18 cellular contexts compared by ENCODE assay signal in the genomic region with DNA sequence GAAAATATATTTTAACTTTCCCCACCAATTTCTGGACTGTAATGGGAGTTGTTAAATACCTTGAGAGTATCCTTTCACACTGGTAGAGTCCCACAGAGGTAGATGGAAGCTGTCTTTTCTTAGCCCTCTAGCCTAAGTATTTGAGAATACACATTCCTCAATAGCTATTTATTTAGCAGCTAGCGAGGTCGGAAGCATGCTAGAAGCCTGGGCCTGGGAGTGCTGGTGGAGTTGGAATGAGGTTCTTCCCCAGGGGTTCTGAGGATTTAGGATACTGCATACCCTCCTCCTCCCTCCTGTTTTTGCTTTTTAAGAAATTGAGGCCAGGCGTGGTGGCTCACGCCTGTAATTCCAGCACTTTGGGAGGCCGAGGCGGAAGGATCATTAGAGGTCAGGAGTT. TPM values are rescaled to one million over a fixed set of nuclear protein-coding genes. Genes with fewer than 3 reads are reported as not detected.
DNase-seq lines count a peak whose midpoint lies in the region; ATAC-seq, FAIRE-seq and TF ChIP-seq lines count a peak whose summit lies in the region.
"Had no signal": no experiment of that assay in that cellular context is flagged by ENCODE, and none has a peak within 500 bp of the region (broad histone marks: within the 10 kb centered on the region; RNA-seq: fewer than 3 reads in every experiment).

No MANE protein-coding gene starts in this region.

- peaks cover 16% of the 10 kb centered on the region for H4K20me1 ChIP-seq in neural progenitor cell (ENCODE audit: low read depth)

- H3K27me3 Mint-ChIP-seq in WTC11 (ENCODE audit: low read depth) (peaks cover 45% of the 10 kb centered on the region), neural progenitor cell (ENCODE audit: insufficient read depth, low read depth) (peaks cover 3% of the 10 kb centered on the region)
- H3K27me3 Mint-ChIP-seq: B cell had no signal

- CTCF ChIA-PET in WTC11 (lab: Charles Lee) = interaction anchor here (1.5 kb wide), 1 partner anchor 26 kb away, joined by 11 read pairs; no protein-coding TSS in a partner anchor

- H3K4me1 ChIP-seq in neural progenitor cell = peaks cover 12% of the 10 kb centered on the region

- no peak overlapping the region for H3K4me3 Mint-ChIP-seq in WTC11
- H3K4me3 Mint-ChIP-seq in neural progenitor cell = no peak overlapping the region
- H3K4me3 Mint-ChIP-seq: B cell; CD8-positive, alpha-beta T cell had no signal

- no peaks in the 10 kb centered on the region for H3K9me3 Mint-ChIP-seq in WTC11
- H3K9me3 Mint-ChIP-seq in neural progenitor cell = peaks cover 3% of the 10 kb centered on the region
- H3K9me3 Mint-ChIP-seq: CD8-positive, alpha-beta T cell had no signal

- H3K36me3 ChIP-seq in neural progenitor cell = no peaks in the 10 kb centered on the region
- H3K36me3 ChIP-seq: BLaER1 treated with 17β-estradiol and CSF1 and Interleukin-3, amounts not matched to agents 10 nM and 100 nM had no signal

- peaks cover 2% of the 10 kb centered on the region; the same call in 1 of the 2 replicates for H3K4me1 Mint-ChIP-seq in WTC11
- peaks cover 15% of the 10 kb centered on the region for H3K4me1 Mint-ChIP-seq in neural progenitor cell

- H3K36me3 Mint-ChIP-seq in WTC11 = 0 out of 2 replicates have a peak, but pooled peaks cover 4% of the 10 kb centered on the region
- H3K36me3 Mint-ChIP-seq in neural progenitor cell = peaks cover 6% of the 10 kb centered on the region

- TF ChIP-seq CTCF in WTC11 (IDR thresholded peaks at IDR 0.05) (no peak), neural progenitor cell (IDR thresholded peaks at IDR 0.05) (no peak)

- H3K27ac ChIP-seq in neural progenitor cell = no peak overlapping the region
- H3K27ac ChIP-seq: BLaER1 treated with 17β-estradiol and CSF1 and Interleukin-3, amounts not matched to agents 10 nM and 100 nM; HL-60 had no signal

- peak; percentile 45 for ATAC-seq in WTC11
- ATAC-seq in GM19035 (IDR thresholded peaks at IDR 0.05; ENCODE audit: unreplicated experiment) = no peak
- no peak for ATAC-seq in HG03045 (IDR thresholded peaks at IDR 0.05; ENCODE audit: unreplicated experiment)
- ATAC-seq: CD8-positive, alpha-beta T cell had no signal

- no peak overlapping the region for H3K9ac ChIP-seq in neural progenitor cell
- H3K9ac ChIP-seq: BLaER1 treated with 17β-estradiol and CSF1 and Interleukin-3, amounts not matched to agents 10 nM and 100 nM had no signal

- H3K4me2 ChIP-seq in neural progenitor cell = no peak overlapping the region
- H3K4me2 ChIP-seq: BLaER1 treated with 17β-estradiol and CSF1 and Interleukin-3, amounts not matched to agents 10 nM and 100 nM had no signal

- no peaks in the 10 kb centered on the region for H3K9me3 ChIP-seq in neural progenitor cell (ENCODE audit: low read depth)

- H3K27ac Mint-ChIP-seq in WTC11 (no peak overlapping the region), neural progenitor cell (no peak overlapping the region)
- H3K27ac Mint-ChIP-seq: B cell; CD8-positive, alpha-beta T cell had no signal

- H2AFZ ChIP-seq in neural progenitor cell (replicated peaks) = no peak overlapping the region

- peak; percentile 23 for FAIRE-seq in G401.6 (lab: Jason Lieb, UNC)
- FAIRE-seq: GM12891, GM18507, H1 had no signal

- peaks cover 41% of the 10 kb centered on the region for H3K27me3 ChIP-seq in neural progenitor cell

- POLR2A ChIA-PET in WTC11 (lab: Charles Lee) = no interaction called here

- peaks cover 21% of the 10 kb centered on the region for H3K79me2 ChIP-seq in neural progenitor cell (ENCODE audit: low read depth)

- no peak overlapping the region for H3K4me3 ChIP-seq in neural progenitor cell
- H3K4me3 ChIP-seq: BLaER1 treated with 17β-estradiol and CSF1 and Interleukin-3, amounts not matched to agents 10 nM and 100 nM had no signal

- H3F3A ChIP-seq in neural progenitor cell (ENCODE audit: low read depth) = peaks cover 30% of the 10 kb centered on the region

- DNase-seq in WTC11 (ENCODE audit: low spot score) = no peak
- DNase-seq in iPS-NIHi7 (ENCODE audit: extremely low spot score) = peak; percentile 26
- DNase-seq in neural progenitor cell (ENCODE audit: low spot score) = peak; percentile 27
- DNase-seq in NCI-H2107 (lab: John Stamatoyannopoulos, UW) = no peak
- DNase-seq: 8988T; Calu3; CD8-positive, alpha-beta T cell; DMS79 treated with DMSO at 0.1 percent for 48 hours; HCEC 1CT had no signal

TF ChIP-seq in WTC11, 78 proteins besides CTCF, POLR2A, EP300 and RAD21:
- TF ChIP-seq, protein P1, sequence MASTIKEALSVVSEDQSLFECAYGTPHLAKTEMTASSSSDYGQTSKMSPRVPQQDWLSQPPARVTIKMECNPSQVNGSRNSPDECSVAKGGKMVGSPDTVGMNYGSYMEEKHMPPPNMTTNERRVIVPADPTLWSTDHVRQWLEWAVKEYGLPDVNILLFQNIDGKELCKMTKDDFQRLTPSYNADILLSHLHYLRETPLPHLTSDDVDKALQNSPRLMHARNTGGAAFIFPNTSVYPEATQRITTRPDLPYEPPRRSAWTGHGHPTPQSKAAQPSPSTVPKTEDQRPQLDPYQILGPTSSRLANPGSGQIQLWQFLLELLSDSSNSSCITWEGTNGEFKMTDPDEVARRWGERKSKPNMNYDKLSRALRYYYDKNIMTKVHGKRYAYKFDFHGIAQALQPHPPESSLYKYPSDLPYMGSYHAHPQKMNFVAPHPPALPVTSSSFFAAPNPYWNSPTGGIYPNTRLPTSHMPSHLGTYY (CRISPR knock-in tag; IDR thresholded peaks at IDR 0.05) = no peak
- TF ChIP-seq JAZF1 (CRISPR knock-in tag; IDR thresholded peaks at IDR 0.05) (no peak), TCF7 (CRISPR knock-in tag; IDR thresholded peaks at IDR 0.05; ENCODE audit: low read depth) (no peak), KAT7 (CRISPR knock-in tag; IDR thresholded peaks at IDR 0.05; ENCODE audit: borderline replicate concordance) (no peak), NFE2L1 (CRISPR knock-in tag; IDR thresholded peaks at IDR 0.05) (no peak), MYBL2 (CRISPR knock-in tag; IDR thresholded peaks at IDR 0.05) (no peak), ZNF396 (CRISPR knock-in tag; IDR thresholded peaks at IDR 0.05; ENCODE audit: borderline replicate concordance) (no peak)
- TF ChIP-seq, protein P2, sequence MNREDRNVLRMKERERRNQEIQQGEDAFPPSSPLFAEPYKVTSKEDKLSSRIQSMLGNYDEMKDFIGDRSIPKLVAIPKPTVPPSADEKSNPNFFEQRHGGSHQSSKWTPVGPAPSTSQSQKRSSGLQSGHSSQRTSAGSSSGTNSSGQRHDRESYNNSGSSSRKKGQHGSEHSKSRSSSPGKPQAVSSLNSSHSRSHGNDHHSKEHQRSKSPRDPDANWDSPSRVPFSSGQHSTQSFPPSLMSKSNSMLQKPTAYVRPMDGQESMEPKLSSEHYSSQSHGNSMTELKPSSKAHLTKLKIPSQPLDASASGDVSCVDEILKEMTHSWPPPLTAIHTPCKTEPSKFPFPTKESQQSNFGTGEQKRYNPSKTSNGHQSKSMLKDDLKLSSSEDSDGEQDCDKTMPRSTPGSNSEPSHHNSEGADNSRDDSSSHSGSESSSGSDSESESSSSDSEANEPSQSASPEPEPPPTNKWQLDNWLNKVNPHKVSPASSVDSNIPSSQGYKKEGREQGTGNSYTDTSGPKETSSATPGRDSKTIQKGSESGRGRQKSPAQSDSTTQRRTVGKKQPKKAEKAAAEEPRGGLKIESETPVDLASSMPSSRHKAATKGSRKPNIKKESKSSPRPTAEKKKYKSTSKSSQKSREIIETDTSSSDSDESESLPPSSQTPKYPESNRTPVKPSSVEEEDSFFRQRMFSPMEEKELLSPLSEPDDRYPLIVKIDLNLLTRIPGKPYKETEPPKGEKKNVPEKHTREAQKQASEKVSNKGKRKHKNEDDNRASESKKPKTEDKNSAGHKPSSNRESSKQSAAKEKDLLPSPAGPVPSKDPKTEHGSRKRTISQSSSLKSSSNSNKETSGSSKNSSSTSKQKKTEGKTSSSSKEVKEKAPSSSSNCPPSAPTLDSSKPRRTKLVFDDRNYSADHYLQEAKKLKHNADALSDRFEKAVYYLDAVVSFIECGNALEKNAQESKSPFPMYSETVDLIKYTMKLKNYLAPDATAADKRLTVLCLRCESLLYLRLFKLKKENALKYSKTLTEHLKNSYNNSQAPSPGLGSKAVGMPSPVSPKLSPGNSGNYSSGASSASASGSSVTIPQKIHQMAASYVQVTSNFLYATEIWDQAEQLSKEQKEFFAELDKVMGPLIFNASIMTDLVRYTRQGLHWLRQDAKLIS (CRISPR knock-in tag; IDR thresholded peaks at IDR 0.05; ENCODE audit: borderline replicate concordance) = no peak
- TF ChIP-seq, protein P3, sequence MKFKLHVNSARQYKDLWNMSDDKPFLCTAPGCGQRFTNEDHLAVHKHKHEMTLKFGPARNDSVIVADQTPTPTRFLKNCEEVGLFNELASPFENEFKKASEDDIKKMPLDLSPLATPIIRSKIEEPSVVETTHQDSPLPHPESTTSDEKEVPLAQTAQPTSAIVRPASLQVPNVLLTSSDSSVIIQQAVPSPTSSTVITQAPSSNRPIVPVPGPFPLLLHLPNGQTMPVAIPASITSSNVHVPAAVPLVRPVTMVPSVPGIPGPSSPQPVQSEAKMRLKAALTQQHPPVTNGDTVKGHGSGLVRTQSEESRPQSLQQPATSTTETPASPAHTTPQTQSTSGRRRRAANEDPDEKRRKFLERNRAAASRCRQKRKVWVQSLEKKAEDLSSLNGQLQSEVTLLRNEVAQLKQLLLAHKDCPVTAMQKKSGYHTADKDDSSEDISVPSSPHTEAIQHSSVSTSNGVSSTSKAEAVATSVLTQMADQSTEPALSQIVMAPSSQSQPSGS (CRISPR knock-in tag; IDR thresholded peaks at IDR 0.05; ENCODE audit: borderline replicate concordance, low read depth) = no peak

RNA-seq across cellular contexts. Expression of a gene that starts 1.0 kb away (rescaled TPM):
- total RNA-seq in WTC11 (2021) (6.6 to 7.4 TPM (median 7.2 TPM) in 3 replicates), neural progenitor cell (ENCODE audit: low replicate concordance) (31.3 and 46.9 TPM in 2 replicates)

RNA-seq across cellular contexts. Expression of a gene that starts 26.8 kb away (rescaled TPM):
- 251 to 299 TPM (median 264 TPM) in 3 replicates for total RNA-seq in WTC11 (2021)
- total RNA-seq in neural progenitor cell (ENCODE audit: low replicate concordance) = 503 and 568 TPM in 2 replicates

Comparison
In these comparisons a context has a peak if more than half of its experiments do, and no peak if none do; other contexts are left out.
1. DNase-seq: peak in iPS-NIHi7 (single experiment) and neural progenitor cell (single experiment); none in WTC11 (single experiment) and NCI-H2107 (single experiment).